ENCODE assay signal across 2 cellular contexts in the genomic region with DNA sequence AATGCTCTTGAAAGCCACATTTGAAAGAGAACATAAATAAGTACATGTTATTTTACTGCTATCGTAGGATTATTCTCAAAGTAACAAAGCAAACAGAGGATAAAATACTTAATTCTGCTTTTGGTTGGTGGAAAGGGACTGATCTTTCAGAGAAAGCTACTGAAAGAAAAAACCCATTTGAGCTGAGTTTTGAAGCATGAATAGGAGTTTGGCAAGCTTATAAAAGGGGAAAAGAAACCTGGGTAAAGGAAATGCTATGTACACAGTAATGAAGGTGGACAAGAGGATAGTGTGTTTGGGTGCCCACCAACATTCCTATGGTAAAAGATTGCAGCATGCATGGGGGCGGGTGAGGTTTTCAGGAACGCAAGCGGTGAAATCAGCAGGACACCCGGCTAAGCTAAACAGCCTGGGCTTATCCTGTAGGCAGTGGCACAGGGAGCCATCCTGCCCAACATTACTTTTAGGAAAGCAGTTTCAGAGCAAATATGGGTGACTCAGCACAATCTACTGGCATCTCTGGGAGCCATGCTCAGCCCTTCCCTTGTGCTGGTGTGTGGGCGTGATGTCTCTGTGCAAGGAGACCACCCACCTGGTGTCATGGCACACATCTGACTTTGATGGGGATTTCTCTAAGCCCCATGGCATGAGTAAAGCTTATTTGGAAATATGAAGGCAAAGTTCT.
TF ChIP-seq lines count a peak whose summit lies in the region.

No MANE protein-coding gene starts in this region.

TF ChIP-seq in A549, 52 proteins besides CTCF, POLR2A, EP300 and RAD21 (continued from another document):
- TF ChIP-seq, protein P1, sequence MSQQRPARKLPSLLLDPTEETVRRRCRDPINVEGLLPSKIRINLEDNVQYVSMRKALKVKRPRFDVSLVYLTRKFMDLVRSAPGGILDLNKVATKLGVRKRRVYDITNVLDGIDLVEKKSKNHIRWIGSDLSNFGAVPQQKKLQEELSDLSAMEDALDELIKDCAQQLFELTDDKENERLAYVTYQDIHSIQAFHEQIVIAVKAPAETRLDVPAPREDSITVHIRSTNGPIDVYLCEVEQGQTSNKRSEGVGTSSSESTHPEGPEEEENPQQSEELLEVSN (IDR thresholded peaks at IDR 0.05; ENCODE audit: borderline replicate concordance, low read depth), result no peak
- TF ChIP-seq CHD4 (IDR thresholded peaks at IDR 0.05; ENCODE audit: borderline replicate concordance) (no peak), KDM1A (IDR thresholded peaks at IDR 0.05; ENCODE audit: low read depth) (no peak), FOSL2 (IDR thresholded peaks at IDR 0.05) (no peak), FOSL2 (CRISPR knock-in tag; IDR thresholded peaks at IDR 0.05) (no peak), JUN (IDR thresholded peaks at IDR 0.05) (no peak)

TF ChIP-seq in HEK293, 187 proteins besides CTCF, POLR2A, EP300 and RAD21 (continued from another document):
- TF ChIP-seq, protein P2, sequence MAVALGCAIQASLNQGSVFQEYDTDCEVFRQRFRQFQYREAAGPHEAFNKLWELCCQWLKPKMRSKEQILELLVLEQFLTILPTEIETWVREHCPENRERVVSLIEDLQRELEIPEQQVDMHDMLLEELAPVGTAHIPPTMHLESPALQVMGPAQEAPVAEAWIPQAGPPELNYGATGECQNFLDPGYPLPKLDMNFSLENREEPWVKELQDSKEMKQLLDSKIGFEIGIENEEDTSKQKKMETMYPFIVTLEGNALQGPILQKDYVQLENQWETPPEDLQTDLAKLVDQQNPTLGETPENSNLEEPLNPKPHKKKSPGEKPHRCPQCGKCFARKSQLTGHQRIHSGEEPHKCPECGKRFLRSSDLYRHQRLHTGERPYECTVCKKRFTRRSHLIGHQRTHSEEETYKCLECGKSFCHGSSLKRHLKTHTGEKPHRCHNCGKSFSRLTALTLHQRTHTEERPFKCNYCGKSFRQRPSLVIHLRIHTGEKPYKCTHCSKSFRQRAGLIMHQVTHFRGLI (tag by site-specific recombination; IDR thresholded peaks at IDR 0.05), result no peak
TF ChIP-seq in HEK293: peak in this region for 3.
